Comparison of ENCODE assay signal across 11 cellular contexts in the genomic region with DNA sequence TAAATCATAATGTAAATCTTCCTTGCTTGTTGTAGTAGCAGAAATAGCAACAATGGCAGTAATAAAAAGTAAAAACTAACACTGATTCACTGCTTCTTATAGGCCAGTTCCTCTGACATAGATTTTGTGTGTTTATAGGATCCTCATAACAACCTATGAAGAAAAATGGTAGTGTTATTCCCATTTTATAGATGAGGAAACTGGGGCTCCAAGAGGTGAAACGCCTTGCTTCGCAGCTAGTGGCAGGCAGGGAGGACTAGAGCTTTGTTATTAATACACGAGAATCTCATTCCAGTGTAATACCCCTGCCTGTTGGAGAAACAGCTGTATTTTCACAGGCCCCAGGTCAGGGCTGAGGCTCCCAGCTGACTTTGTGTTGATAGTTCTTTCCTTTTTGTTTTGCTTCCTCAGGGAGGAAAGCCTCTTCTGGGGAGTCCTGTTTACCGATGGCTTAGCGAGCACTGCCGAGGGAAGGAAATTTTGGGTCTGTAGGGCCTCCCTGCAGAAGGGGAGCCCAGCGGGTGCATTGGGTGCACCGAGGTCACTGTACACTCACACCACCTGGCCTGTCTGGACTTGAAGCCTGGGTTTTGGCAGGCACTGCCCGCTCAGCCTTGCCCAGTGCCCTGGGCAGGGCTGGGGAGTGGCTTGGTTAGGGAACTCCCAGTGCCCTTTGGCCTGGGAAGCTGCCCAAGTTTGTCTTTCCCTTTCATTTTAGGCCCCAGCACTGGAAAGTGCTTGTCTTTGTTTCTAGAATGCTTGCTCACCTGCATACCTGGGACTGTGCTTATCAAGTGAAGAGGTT. TPM values are rescaled to one million over a fixed set of nuclear protein-coding genes. Genes with fewer than 3 reads are reported as not detected.
DNase-seq lines count a peak whose midpoint lies in the region; ATAC-seq lines count a peak whose summit lies in the region.
"Had no signal": no experiment of that assay in that cellular context is flagged by ENCODE, and none has a peak within 500 bp of the region (broad histone marks: within the 10 kb centered on the region; RNA-seq: fewer than 3 reads in every experiment).

No MANE protein-coding gene starts in this region.

- H3K4me1 ChIP-seq in esophagus (ENCODE audit: control insufficient read depth in 2 of 2, insufficient read depth in 2 of 2, low read length in 1 of 2) (peaks cover 12 to 21% of the 10 kb centered on the region in 2 donors), aorta (ENCODE audit: control insufficient read depth in 1 of 2, insufficient read depth in 2 of 2, low read length in 2 of 2) (no peaks in the 10 kb centered on the region)

- intact Hi-C loops in aorta (cut with DNase I): no loop called here

- H3K9me3 ChIP-seq in esophagus (ENCODE audit: control insufficient read depth in 2 of 2, insufficient read depth in 1 of 2, low read depth in 1 of 2, low read length in 1 of 2) (no peaks in the 10 kb centered on the region), aorta (ENCODE audit: control insufficient read depth, low read length) (no peaks in the 10 kb centered on the region)
- H3K9me3 ChIP-seq: neutrophil had no signal

- H3K4me3 ChIP-seq in esophagus (ENCODE audit: low read depth in 1 of 2, low read length in 2 of 2): no peak overlapping the region
- H3K4me3 ChIP-seq in aorta (ENCODE audit: low read length in 2 of 2): no peak overlapping the region

- DNase-seq in NCI-H146 (lab: John Stamatoyannopoulos, UW): peak; percentile 5
- DNase-seq in NCI-H146 treated with DMSO at 0.1 percent for 48 hours (lab: John Stamatoyannopoulos, UW; ENCODE audit: unreplicated experiment): no peak
- DNase-seq in myocyte (ENCODE audit: low read depth): peak; percentile 57
- no peak for DNase-seq in aorta
- DNase-seq in stimulated activated CD4-positive, alpha-beta T cell treated with anti-CD3 and anti-CD28 coated beads, Interleukin-12 subunit alpha, Interleukin-12 subunit beta, amount 100 ng/mL, for 4 hours: no peak
- DNase-seq: activated naive CD4-positive, alpha-beta T cell treated with anti-CD3 and anti-CD28 coated beads, Interleukin-2, amount 50 U/mL, for 16 hours had no signal

- peak overlapping the region; percentile 76 to 89 for H3K27ac ChIP-seq in esophagus (ENCODE audit: low read depth in 2 of 2, low read length in 1 of 2)
- H3K27ac ChIP-seq in aorta (ENCODE audit: low read depth in 1 of 2, low read length in 2 of 2): no peak overlapping the region
- H3K27ac ChIP-seq: neutrophil had no signal

- WGBS in esophagus, 2 donors: 31 to 32% methylated on average over 9 of the region's 9 CpGs
- WGBS in aorta, 2 donors: 80 to 83% methylated on average over 9 of the region's 9 CpGs

- peaks cover 0 to 3% of the 10 kb centered on the region in 2 donors for H3K36me3 ChIP-seq in esophagus (ENCODE audit: control insufficient read depth in 2 of 2, insufficient read depth in 2 of 2, low read length in 1 of 2)
- no peaks in the 10 kb centered on the region for H3K36me3 ChIP-seq in aorta (ENCODE audit: control insufficient read depth in 1 of 2, insufficient read depth in 2 of 2, low read length in 1 of 2)
- H3K36me3 ChIP-seq: neutrophil had no signal

- H3K27me3 ChIP-seq in esophagus (ENCODE audit: control insufficient read depth in 1 of 2, insufficient read depth in 2 of 2, low read length in 2 of 2): no peaks in the 10 kb centered on the region
- no peaks in the 10 kb centered on the region for H3K27me3 ChIP-seq in aorta (ENCODE audit: control insufficient read depth in 1 of 2, insufficient read depth in 2 of 2, low read length in 1 of 2)
- H3K27me3 ChIP-seq: neutrophil had no signal

- ATAC-seq in aorta (ENCODE audit: low FRiP score) (peak; percentile 58), GM18909 (IDR thresholded peaks at IDR 0.05; ENCODE audit: poor library complexity, unreplicated experiment) (no peak), HG03045 (IDR thresholded peaks at IDR 0.05; ENCODE audit: unreplicated experiment) (no peak)

RNA-seq across cellular contexts. Expression of a gene that starts 13.5 kb away (rescaled TPM):
- polyA plus RNA-seq in esophagus (10 to 100 TPM; 14.2 to 17.7 TPM), aorta (10 to 100 TPM; 11.5 to 15.4 TPM)
- total RNA-seq in myocyte (10.4 and 11.2 TPM in 2 replicates), aorta (10 to 100 TPM; 57.0 to 93.3 TPM)
- 11.1 TPM for polyA plus RNA-seq in myocyte (2012)

RNA-seq across cellular contexts. Expression of a gene that starts 19.5 kb away (rescaled TPM):
- polyA plus RNA-seq in esophagus (not detected), aorta (not detected)
- total RNA-seq in myocyte (not detected in 2 replicates), aorta (not detected)
- not detected for polyA plus RNA-seq in myocyte (2012)
- total RNA-seq: A673 had no signal

Comparison
In these comparisons a context has a peak if more than half of its experiments do, and no peak if none do; other contexts are left out.
1. DNase-seq: peak in NCI-H146 (single experiment) and myocyte (single experiment); none in NCI-H146 treated with DMSO at 0.1 percent for 48 hours (single experiment), aorta (0 of 2) and stimulated activated CD4-positive, alpha-beta T cell treated with anti-CD3 and anti-CD28 coated beads, Interleukin-12 subunit alpha, Interleukin-12 subunit beta, amount 100 ng/mL, for 4 hours (single experiment).
2. H3K27ac ChIP-seq: peak in esophagus (2 of 2); none in aorta (0 of 2).